ENCODE assay signal across 9 cellular contexts in the genomic region with DNA sequence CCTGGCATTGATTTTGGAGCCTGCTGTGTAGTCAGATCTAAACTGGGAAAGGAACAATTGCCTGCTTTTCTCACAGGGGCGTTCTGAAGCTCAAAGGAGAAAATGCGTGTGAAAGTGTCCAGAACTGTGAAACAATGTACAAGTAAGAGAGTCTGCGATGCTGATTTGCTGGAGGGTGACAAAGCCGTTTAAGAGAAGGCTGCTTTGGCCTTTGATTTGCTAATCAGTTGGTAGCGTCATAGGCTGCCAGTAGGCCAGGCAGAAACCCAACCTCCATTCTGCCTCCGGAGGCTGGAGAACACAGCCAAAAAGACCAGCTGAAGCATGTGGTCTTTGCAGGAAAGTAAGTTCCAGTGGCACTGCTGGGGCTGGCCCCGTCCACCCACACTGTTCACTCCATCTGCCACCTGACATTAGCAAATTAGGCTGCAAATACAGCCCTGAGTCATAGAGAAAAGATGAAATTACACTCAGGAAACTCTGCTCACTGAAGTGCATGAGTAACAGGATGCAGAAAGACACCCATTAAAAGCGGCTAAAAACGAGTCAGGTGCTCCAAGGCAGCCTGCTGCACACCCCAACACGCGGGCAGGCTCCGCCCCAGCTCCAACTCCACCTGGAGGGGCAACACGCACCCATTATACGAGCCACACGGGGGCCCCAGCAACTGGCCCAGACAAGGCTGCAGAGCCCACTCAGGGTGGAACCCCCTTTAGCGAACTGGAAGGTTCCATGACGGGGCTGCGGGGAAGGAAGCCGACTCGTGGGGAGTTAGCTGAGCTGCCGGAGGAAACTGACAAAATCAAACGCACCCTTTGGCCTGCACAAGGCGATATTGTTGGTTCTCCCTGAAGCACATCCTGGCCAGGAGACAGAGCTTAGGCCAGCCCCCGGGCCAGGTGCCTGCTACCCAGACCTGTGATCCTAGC. TPM values are rescaled to one million over a fixed set of nuclear protein-coding genes. Genes with fewer than 3 reads are reported as not detected.
DNase-seq lines count a peak whose midpoint lies in the region; ATAC-seq, FAIRE-seq and TF ChIP-seq lines count a peak whose summit lies in the region.
"Had no signal": no experiment of that assay in that cellular context is flagged by ENCODE, and none has a peak within 500 bp of the region (broad histone marks: within the 10 kb centered on the region; RNA-seq: fewer than 3 reads in every experiment).

No MANE protein-coding gene starts in this region.

- H3K4me1 ChIP-seq in GM12878 (ENCODE audit: control insufficient read depth, insufficient read depth, low read length) (peaks cover 55% of the 10 kb centered on the region), right lobe of liver (peaks cover 0 to 14% (median 0%) of the 10 kb centered on the region in 4 donors)

- TF ChIP-seq EP300 in GM12878 (IDR thresholded peaks at IDR 0.05; ENCODE audit: borderline replicate concordance in 1 of 2, control insufficient read depth in 1 of 2, low read depth in 2 of 2, low read length in 2 of 2), result peak; percentile 71 to 88

- intact Hi-C loops in GM12878 (cut with micrococcal nuclease; ENCODE audit: unreplicated experiment), result loop anchor here (2.0 kb wide), 2 partner anchors 19 to 67 kb away; no protein-coding TSS in a partner anchor
- intact Hi-C loops in right lobe of liver (cut with DNase I), result no loop called here

- RAD21 ChIA-PET in GM12878 (lab: Charles Lee; ENCODE audit: unreplicated experiment), result interaction anchor here (0.7 to 6.2 kb wide), 18 partner anchors 10 to 158 kb away, joined by 3 to 91 read pairs (median 6); no protein-coding TSS in a partner anchor

- peak; percentile 45 to 66 (median 48) for TF ChIP-seq CTCF in GM12878 (IDR thresholded peaks at IDR 0.05 in 2 of 3, conservative IDR thresholded peaks at IDR 0.05 in 1 of 3; ENCODE audit: control insufficient read depth in 2 of 3, extremely low read depth in 1 of 3, insufficient read depth in 1 of 3, low read depth in 3 of 3, low read length in 3 of 3)
- TF ChIP-seq CTCF in right lobe of liver (IDR thresholded peaks at IDR 0.05), result no peak
- TF ChIP-seq CTCF in HFFc6 (IDR thresholded peaks at IDR 0.05), result no peak

- peak; percentile 98 for FAIRE-seq in GM12878 (lab: Jason Lieb, UNC)

- WGBS in GM12878 (ENCODE audit: insufficient coverage, insufficient replicate concordance, low lambda C conversion rate, missing lambda C conversion rate), result 2% methylated on average over 24 of the region's 24 CpGs
- 43% methylated on average over 11 of the region's 24 CpGs for WGBS in right lobe of liver (ENCODE audit: insufficient coverage, low coverage, low lambda C conversion rate, missing lambda C conversion rate)

- H3K36me3 Mint-ChIP-seq in IgD-negative memory B cell (peaks cover 2% of the 10 kb centered on the region), HFFc6 (ENCODE audit: low read depth) (no peaks in the 10 kb centered on the region)

- CTCF ChIA-PET in GM12878 (lab: Yijun Ruan, JAX), result interaction anchor here (0.6 to 4.8 kb wide), 15 partner anchors 9 to 153 kb away, joined by 3 to 64 read pairs (median 7); no protein-coding TSS in a partner anchor

- H3K27me3 Mint-ChIP-seq in IgD-negative memory B cell (no peaks in the 10 kb centered on the region), HFFc6 (ENCODE audit: insufficient read depth) (peaks cover 26% of the 10 kb centered on the region)

- in situ Hi-C loops in GM12878 (cut with MboI), result no loop called here

- H3K9ac ChIP-seq in GM12878 (ENCODE audit: control insufficient read depth, insufficient read depth, low read length), result peak overlapping the region; percentile 75

- DNase-seq in EH (ENCODE audit: low read depth) (peak; percentile 58), T-helper 22 cell (ENCODE audit: low read depth) (peak; percentile 82), GM12878 (ENCODE audit: low read depth, low spot score) (peak; percentile 98), right lobe of liver (peak in 1 of 3 donors; percentile 19), HFFc6 (no peak)
- peak; percentile 81 to 82 for DNase-seq in stimulated activated CD8-positive, alpha-beta memory T cell treated with anti-CD3 and anti-CD28 coated beads, Interleukin-2, amount 100 ng/mL, for 48 hours (ENCODE audit: low read depth in 2 of 2)

- H3K79me2 ChIP-seq in GM12878 (ENCODE audit: control insufficient read depth, insufficient read depth, low read length), result no peaks in the 10 kb centered on the region

- H2AFZ ChIP-seq in GM12878 (ENCODE audit: control insufficient read depth, low read depth, low read length), result peak overlapping the region; percentile 75

- peak overlapping the region; percentile 93 for H3K27ac ChIP-seq in GM12878 (ENCODE audit: control insufficient read depth, insufficient read depth)
- H3K27ac ChIP-seq in right lobe of liver, result no peak overlapping the region

- BruUV-seq in GM12878 (replicated peaks; lab: Mats Ljungman, UMichigan), result TSS peak; percentile 81

- H3K4me1 Mint-ChIP-seq in IgD-negative memory B cell, result peaks cover 20 to 36% (median 34%) of the 10 kb centered on the region in 3 donors
- peaks cover 9% of the 10 kb centered on the region for H3K4me1 Mint-ChIP-seq in HFFc6 (ENCODE audit: low read depth)

- peak overlapping the region; percentile 87 to 99 (median 96) for H3K27ac Mint-ChIP-seq in IgD-negative memory B cell
- H3K27ac Mint-ChIP-seq in HFFc6, result no peak overlapping the region

- SMC1A ChIA-PET in GM12878 (lab: Charles Lee; ENCODE audit: uncharacterized antibody, unreplicated experiment), result interaction anchor here (0.5 to 6.9 kb wide), 12 partner anchors 8 to 273 kb away, joined by 3 to 155 read pairs (median 20); no protein-coding TSS in a partner anchor

- POLR2A ChIA-PET in GM12878 (lab: Charles Lee), result interaction anchor here (0.5 to 5.5 kb wide), 15 partner anchors 8 to 107 kb away, joined by 3 to 61 read pairs (median 6); no protein-coding TSS in a partner anchor

- peak; percentile 75 for TF ChIP-seq POLR2A in GM12878 (IDR thresholded peaks at IDR 0.05; ENCODE audit: low read depth, low read length)
- TF ChIP-seq POLR2A in right lobe of liver (IDR thresholded peaks at IDR 0.05), result no peak

- no peaks in the 10 kb centered on the region for H3K9me3 ChIP-seq in GM12878 (replicated peaks; ENCODE audit: control insufficient read depth, insufficient read depth, low read length)
- H3K9me3 ChIP-seq in right lobe of liver, result no peaks in the 10 kb centered on the region

- peak overlapping the region; percentile 71 for H3K4me2 ChIP-seq in GM12878 (ENCODE audit: control insufficient read depth, insufficient read depth)

- peak; percentile 70 for TF ChIP-seq RAD21 in GM12878 (IDR thresholded peaks at IDR 0.05; ENCODE audit: insufficient read depth, low read depth, low read length)

- H3K4me3 ChIP-seq in GM12878, result peak overlapping the region; percentile 50; the same call in 1 of the 2 replicates
- no peak overlapping the region for H3K4me3 ChIP-seq in right lobe of liver

- H3K9me3 Mint-ChIP-seq in IgD-negative memory B cell (no peaks in the 10 kb centered on the region), HFFc6 (no peaks in the 10 kb centered on the region)

- ATAC-seq in GM21526 (IDR thresholded peaks at IDR 0.05; ENCODE audit: low FRiP score, unreplicated experiment) (peak; percentile 61), GM12878 (peak; percentile 81), right lobe of liver (peak in 3 of 4 donors; percentile 13 to 29 (median 17))

- H3K27me3 ChIP-seq in GM12878 (replicated peaks in 1 of 2; ENCODE audit: control insufficient read depth in 2 of 2, insufficient read depth in 2 of 2, low read length in 1 of 2) (no peaks in the 10 kb centered on the region), right lobe of liver (no peaks in the 10 kb centered on the region)

- no peaks in the 10 kb centered on the region for H4K20me1 ChIP-seq in GM12878 (ENCODE audit: control insufficient read depth, insufficient read depth)

- H3K36me3 ChIP-seq in GM12878 (ENCODE audit: control insufficient read depth in 2 of 2, insufficient read depth in 2 of 2, low read length in 1 of 2) (no peaks in the 10 kb centered on the region), right lobe of liver (no peaks in the 10 kb centered on the region)

- H3K4me3 Mint-ChIP-seq in IgD-negative memory B cell (peak overlapping the region; percentile 65 to 92 (median 80)), HFFc6 (no peak overlapping the region)

RNA-seq across cellular contexts. Expression of a gene that starts 31.6 kb away (rescaled TPM):
- polyA plus RNA-seq in IgD-negative memory B cell (5.4 TPM), GM12878 (2011; rRNA removed) (not detected in 2 replicates), GM12878 (2014; fragmentation: Illumina TruSeq; extraction: Trizol) (not detected in 2 replicates), GM12878 (2014; fragmentation: Nextera tagmentation; extraction: Ambion mirVana) (under 1 TPM in 1 of 2 experiments, not detected in 1; 0.26 TPM), GM12878 (2014; rRNA removed) (not detected in 2 replicates), GM12878 (2016; fragmentation: Nextera tagmentation; extraction: Ambion mirVana) (not detected)
- total RNA-seq in GM12878 (2013; cell fraction: nucleolus; rRNA removed), result not detected in 2 replicates
- total RNA-seq in GM12878 (2014; rRNA removed) (not detected in 2 replicates), GM12878 (2014; rRNA removed; fragmentation: Illumina TruSeq; extraction: Trizol) (not detected in 2 replicates), GM12878 (2021) (not detected in 2 replicates), right lobe of liver (1 to 10 TPM in 3 of 6 experiments, under 1 TPM in 3; 0.18 to 5.8 (median 0.80) TPM)
- not detected for polyA plus RNA-seq in GM12878 (2011; ENCODE audit: low read depth)
- not detected in 2 replicates for polyA plus RNA-seq in GM12878 (2011; cell fraction: cytosol; rRNA removed)
- polyA plus RNA-seq in GM12878 (2011; cell fraction: nucleus; rRNA removed), result not detected in 2 replicates
- polyA plus RNA-seq in GM12878 (2012), result 0.17 TPM in 1 of 2 replicates, not detected in the other
- polyA minus RNA-seq in GM12878 (2011; rRNA and poly(A)+ RNA removed), result not detected in 2 replicates
- not detected in 2 replicates for polyA minus RNA-seq in GM12878 (2011; cell fraction: cytosol; rRNA and poly(A)+ RNA removed)
- polyA minus RNA-seq in GM12878 (2011; cell fraction: nucleus; rRNA and poly(A)+ RNA removed), result not detected in 2 replicates
- not detected for total RNA-seq in HFFc6 (2021; fragmentation: NEBNext Ultra II Directional; extraction: Animal tissue kit (Norgen Biotek cat#: 25700))
- total RNA-seq: T-helper 1 cell treated with Interleukin-12 subunit alpha and Interleukin-12 subunit beta and Interleukin-4 antibody, amounts not matched to agents 30 ng/mL and 1 ng/mL, for 36 hours had no signal

RNA-seq across cellular contexts. Expression of a gene that starts 36.7 kb away (rescaled TPM):
- polyA plus RNA-seq in IgD-negative memory B cell (0.90 TPM), GM12878 (2011; rRNA removed) (not detected in 2 replicates), GM12878 (2014; fragmentation: Illumina TruSeq; extraction: Trizol) (not detected in 2 replicates), GM12878 (2014; fragmentation: Nextera tagmentation; extraction: Ambion mirVana) (1 to 10 TPM in 1 of 2 experiments, under 1 TPM in 1; 0.99 to 2.1 TPM), GM12878 (2014; rRNA removed) (not detected in 2 replicates), GM12878 (2016; fragmentation: Nextera tagmentation; extraction: Ambion mirVana) (1 to 10 TPM; 2.2 to 3.9 TPM)
- not detected in 2 replicates for total RNA-seq in GM12878 (2013; cell fraction: nucleolus; rRNA removed)
- total RNA-seq in GM12878 (2014; rRNA removed) (not detected in 2 replicates), GM12878 (2014; rRNA removed; fragmentation: Illumina TruSeq; extraction: Trizol) (0.18 TPM in 1 of 2 replicates, not detected in the other), GM12878 (2021) (not detected in 2 replicates), right lobe of liver (100 to 1,000 TPM in 2 of 6 experiments, 10 to 100 TPM in 4; 23.1 to 129 (median 64.0) TPM)
- polyA plus RNA-seq in GM12878 (2011; ENCODE audit: low read depth), result 0.62 TPM
- polyA plus RNA-seq in GM12878 (2011; cell fraction: cytosol; rRNA removed), result not detected in 2 replicates
- polyA plus RNA-seq in GM12878 (2011; cell fraction: nucleus; rRNA removed), result not detected in 2 replicates
- 2.2 and 3.2 TPM in 2 replicates for polyA plus RNA-seq in GM12878 (2012)
- polyA minus RNA-seq in GM12878 (2011; rRNA and poly(A)+ RNA removed), result not detected in 2 replicates
- not detected in 2 replicates for polyA minus RNA-seq in GM12878 (2011; cell fraction: cytosol; rRNA and poly(A)+ RNA removed)
- polyA minus RNA-seq in GM12878 (2011; cell fraction: nucleus; rRNA and poly(A)+ RNA removed), result not detected in 2 replicates
- total RNA-seq in HFFc6 (2021; fragmentation: NEBNext Ultra II Directional; extraction: Animal tissue kit (Norgen Biotek cat#: 25700)), result not detected
- total RNA-seq: T-helper 1 cell treated with Interleukin-12 subunit alpha and Interleukin-12 subunit beta and Interleukin-4 antibody, amounts not matched to agents 30 ng/mL and 1 ng/mL, for 36 hours had no signal

Comparison
In these comparisons a context has a peak if more than half of its experiments do, and no peak if none do; other contexts are left out.
1. ATAC-seq: peak in every context shown above with its lines; median percentile 81 in GM12878; 61 in GM21526; 17 in right lobe of liver.
2. CTCF ChIP-seq: peak in GM12878 (3 of 3); none in right lobe of liver (0 of 4) and HFFc6 (single experiment).
3. RNA of a gene that starts 36.7 kb away (total RNA-seq): 23.1 to 129 TPM in right lobe of liver; 0.18 TPM in GM12878 and not detected in HFFc6; every median in the first group is over 10 times any median in the second.